ENCODE assay signal across 8 cellular contexts in the genomic region with DNA sequence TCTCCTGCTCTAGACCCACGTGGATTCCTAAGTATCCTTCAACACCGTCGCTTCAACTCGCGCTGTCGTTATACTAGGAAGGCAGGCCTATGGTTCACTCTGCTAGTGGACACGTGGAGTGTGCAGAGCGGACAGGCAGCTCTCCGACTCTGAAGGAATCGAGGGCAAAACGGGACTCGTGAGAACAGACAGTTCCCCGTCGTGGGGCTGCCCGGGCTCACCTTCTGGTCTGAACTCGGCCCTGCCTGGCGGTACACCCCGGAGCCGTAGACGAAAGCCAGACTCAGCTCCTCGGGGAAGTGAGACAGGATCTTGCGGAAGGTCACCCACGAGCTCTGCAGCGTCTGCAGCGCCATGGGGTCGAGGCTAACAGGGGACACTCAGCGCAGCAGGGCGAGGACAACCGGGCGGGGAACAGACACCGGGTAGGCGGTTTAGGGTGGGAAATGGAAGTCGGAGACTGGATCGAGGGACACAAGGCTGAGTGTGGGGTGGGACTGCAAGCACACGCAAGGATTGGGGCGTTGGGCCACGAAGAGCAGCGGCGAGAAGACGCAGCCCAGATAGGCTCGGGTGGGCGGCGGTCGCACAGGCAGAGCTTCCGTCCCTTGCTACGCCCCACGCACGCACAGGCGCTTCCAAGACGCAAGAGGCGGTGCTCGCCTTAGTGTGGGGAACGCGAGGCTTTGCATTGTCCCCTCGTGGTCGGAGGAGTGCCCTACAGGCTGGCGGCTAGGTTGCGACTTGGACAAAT. TPM values are rescaled to one million over a fixed set of nuclear protein-coding genes. Genes with fewer than 3 reads are reported as not detected.
DNase-seq lines count a peak whose midpoint lies in the region; ATAC-seq, FAIRE-seq and TF ChIP-seq lines count a peak whose summit lies in the region.

A gene with protein sequence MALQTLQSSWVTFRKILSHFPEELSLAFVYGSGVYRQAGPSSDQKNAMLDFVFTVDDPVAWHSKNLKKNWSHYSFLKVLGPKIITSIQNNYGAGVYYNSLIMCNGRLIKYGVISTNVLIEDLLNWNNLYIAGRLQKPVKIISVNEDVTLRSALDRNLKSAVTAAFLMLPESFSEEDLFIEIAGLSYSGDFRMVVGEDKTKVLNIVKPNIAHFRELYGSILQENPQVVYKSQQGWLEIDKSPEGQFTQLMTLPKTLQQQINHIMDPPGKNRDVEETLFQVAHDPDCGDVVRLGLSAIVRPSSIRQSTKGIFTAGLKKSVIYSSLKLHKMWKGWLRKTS (minus strand): TSS at position 605 of the 754 bp plus-strand sequence. CDS start 249 bp downstream, at position 356.

- H3K27ac ChIP-seq in foreskin keratinocyte (peak within 1 kb of the TSS; percentile 41), subcutaneous abdominal adipose tissue (ENCODE audit: low read depth, low read length) (peak within 1 kb of the TSS; percentile 90)

- peak; percentile 93 for TF ChIP-seq POLR2A in H54 (IDR thresholded peaks at IDR 0.05; ENCODE audit: low read depth, low read length)

- FAIRE-seq in G401.6 (lab: Jason Lieb, UNC) (peak; percentile 55), H54 (lab: Jason Lieb, UNC) (peak; percentile 84)

- H2AFZ ChIP-seq in neuron (ENCODE audit: low read depth, low read length), result peak within 1 kb of the TSS; percentile 59

- H3K27me3 ChIP-seq in foreskin keratinocyte, result peaks cover 5% of the 10 kb centered on the region
- H3K27me3 ChIP-seq in neuron (ENCODE audit: insufficient read depth, low read length), result peaks cover 4% of the 10 kb centered on the region
- no peaks in the 10 kb centered on the region for H3K27me3 ChIP-seq in subcutaneous abdominal adipose tissue (ENCODE audit: control insufficient read depth in 5 of 5, insufficient read depth in 4 of 5, low read length in 5 of 5)

- H3K36me3 ChIP-seq in neuron (ENCODE audit: insufficient read depth, low read length) (peaks cover 27% of the 10 kb centered on the region), subcutaneous abdominal adipose tissue (ENCODE audit: control insufficient read depth in 5 of 5, insufficient read depth in 5 of 5, low read length in 5 of 5) (peaks cover 4 to 24% (median 17%) of the 10 kb centered on the region in 5 donors)

- H3K9ac ChIP-seq in subcutaneous abdominal adipose tissue (ENCODE audit: low read length in 5 of 5), result peak within 1 kb of the TSS; percentile 75 to 94 (median 85)

- H3K9me3 ChIP-seq in neuron (ENCODE audit: low read length) (no peaks in the 10 kb centered on the region), subcutaneous abdominal adipose tissue (ENCODE audit: control insufficient read depth in 5 of 5, low read length in 5 of 5) (no peaks in the 10 kb centered on the region)

- TF ChIP-seq CTCF in foreskin keratinocyte (conservative IDR thresholded peaks at IDR 0.05), result peak; percentile 86

- H3K4me3 ChIP-seq in neuron (ENCODE audit: low read length) (peak within 1 kb of the TSS; percentile 63), subcutaneous abdominal adipose tissue (ENCODE audit: low read depth in 1 of 5, low read length in 5 of 5) (peak within 1 kb of the TSS; percentile 88 to 99 (median 96))

- peak; percentile 96 for ATAC-seq in foreskin keratinocyte

- DNase-seq in H54 (ENCODE audit: insufficient read length, low spot score), result peak; percentile 84
- peak; percentile 91 for DNase-seq in LoVo (ENCODE audit: low spot score)
- peak; percentile 51 for DNase-seq in SIG-M5 (lab: John Stamatoyannopoulos, UW)
- DNase-seq in activated gamma-delta T cell treated with Interleukin-2 at 50 U/mL for 16 hours, result peak; percentile 87
- DNase-seq in foreskin keratinocyte, result peak; percentile 62 to 74

- H3K4me1 ChIP-seq in foreskin keratinocyte (no peaks in the 10 kb centered on the region), neuron (ENCODE audit: insufficient read depth, low read length) (peaks cover 23% of the 10 kb centered on the region), subcutaneous abdominal adipose tissue (ENCODE audit: control insufficient read depth in 5 of 5, insufficient read depth in 5 of 5, low read length in 5 of 5) (peaks cover 9 to 43% (median 26%) of the 10 kb centered on the region in 5 donors)

RNA-seq across cellular contexts. Expression of the gene that starts here (rescaled TPM):
- 13.1 and 15.3 TPM in 2 replicates for total RNA-seq in foreskin keratinocyte
- 16.9 and 17.8 TPM in 2 replicates for polyA plus RNA-seq in foreskin keratinocyte

Comparison
In these comparisons a context has a peak if more than half of its experiments do, and no peak if none do; other contexts are left out.
1. Peak in every context shown above with its lines: DNase-seq, ATAC-seq, H3K4me3 ChIP-seq and H3K27ac ChIP-seq.